ENCODE assay signal across 9 cellular contexts in genomic region chr1:1115136-1115829, GRCh38. TPM values are rescaled to one million over a fixed set of nuclear protein-coding genes. Genes with fewer than 3 reads are reported as not detected.
DNase-seq lines count a peak whose midpoint lies in the region; TF ChIP-seq lines count a peak whose summit lies in the region.
"Had no signal": no experiment of that assay in that cellular context is flagged by ENCODE, and none has a peak within 500 bp of the region (broad histone marks: within the 10 kb centered on the region; RNA-seq: fewer than 3 reads in every experiment).

No MANE protein-coding gene starts in this region.

- CTCF ChIA-PET in activated naive CD4-positive, alpha-beta T cell treated with anti-CD3 and anti-CD28 coated beads, Interleukin-2, amount 10 ng/mL, durations not matched to agents 7 days and 5 days (lab: Charles Lee), result no interaction called here
- CTCF ChIA-PET in MCF 10A (lab: Yijun Ruan, JAX), result no interaction called here

- H3K27me3 ChIP-seq in mesendoderm (ENCODE audit: insufficient read depth, low read length, poor library complexity) (no peaks in the 10 kb centered on the region), uterus (no peaks in the 10 kb centered on the region)

- peak overlapping the region; percentile 89 for H3K56ac ChIP-seq in mesendoderm (ENCODE audit: low read length)

- H3K9ac ChIP-seq in mesendoderm (ENCODE audit: low read length), result peak overlapping the region; percentile 79

- peak overlapping the region; percentile 79 for H3K4me2 ChIP-seq in mesendoderm (ENCODE audit: low read length)

- no peak overlapping the region for H2BK5ac ChIP-seq in mesendoderm (ENCODE audit: low read length)

- no peak overlapping the region for H3K23ac ChIP-seq in mesendoderm (ENCODE audit: low read length)

- intact Hi-C loops in MCF 10A (cut with micrococcal nuclease), result no loop called here
- intact Hi-C loops in uterus (cut with DNase I; ENCODE audit: low total_unique reads), result no loop called here

- H3K27ac ChIP-seq in mesendoderm (ENCODE audit: low read depth, low read length) (no peak overlapping the region), uterus (peak overlapping the region; percentile 75 to 76)

- no peak overlapping the region for H2AK5ac ChIP-seq in mesendoderm (ENCODE audit: low read length)

- H2BK120ac ChIP-seq in mesendoderm (ENCODE audit: low read depth, low read length), result no peak overlapping the region

- peak overlapping the region; percentile 87 for H3K27ac Mint-ChIP-seq in activated naive CD4-positive, alpha-beta T cell treated with anti-CD3 and anti-CD28 coated beads, Interleukin-2, amount 10 ng/mL, durations not matched to agents 7 days and 5 days
- peak overlapping the region; percentile 83 for H3K27ac Mint-ChIP-seq in MCF 10A (ENCODE audit: low read depth, unreplicated experiment)

- no peaks in the 10 kb centered on the region for H3K4me1 ChIP-seq in mesendoderm (ENCODE audit: control insufficient read depth, low read depth, low read length)
- H3K4me1 ChIP-seq in uterus, result peaks cover 0 to 6% of the 10 kb centered on the region in 2 donors

- H3K36me3 Mint-ChIP-seq in activated naive CD4-positive, alpha-beta T cell treated with anti-CD3 and anti-CD28 coated beads, Interleukin-2, amount 10 ng/mL, durations not matched to agents 7 days and 5 days, result peaks cover 37% of the 10 kb centered on the region
- peaks cover 21% of the 10 kb centered on the region for H3K36me3 Mint-ChIP-seq in MCF 10A (ENCODE audit: insufficient read depth, unreplicated experiment)

- H3K9me3 ChIP-seq in uterus, result no peaks in the 10 kb centered on the region

- peak overlapping the region; percentile 79 for H3K4ac ChIP-seq in mesendoderm (ENCODE audit: low read depth, low read length)

- peaks cover 16% of the 10 kb centered on the region for H3K9me3 Mint-ChIP-seq in activated naive CD4-positive, alpha-beta T cell treated with anti-CD3 and anti-CD28 coated beads, Interleukin-2, amount 10 ng/mL, durations not matched to agents 7 days and 5 days
- peaks cover 6% of the 10 kb centered on the region for H3K9me3 Mint-ChIP-seq in MCF 10A (ENCODE audit: unreplicated experiment)

- peak overlapping the region; percentile 85 for H3K4me3 Mint-ChIP-seq in activated naive CD4-positive, alpha-beta T cell treated with anti-CD3 and anti-CD28 coated beads, Interleukin-2, amount 10 ng/mL, durations not matched to agents 7 days and 5 days
- peak overlapping the region; percentile 83 for H3K4me3 Mint-ChIP-seq in MCF 10A (ENCODE audit: unreplicated experiment)

- H3K79me2 ChIP-seq in mesendoderm (ENCODE audit: control insufficient read depth, insufficient read depth, low read length), result no peaks in the 10 kb centered on the region

- peak overlapping the region; percentile 73 for H3K18ac ChIP-seq in mesendoderm (ENCODE audit: low read length)

- no peak overlapping the region for H4K8ac ChIP-seq in mesendoderm (ENCODE audit: low read depth, low read length)

- no peak overlapping the region for H4K5ac ChIP-seq in mesendoderm (ENCODE audit: low read length)

- POLR2A ChIA-PET in MCF 10A (lab: Yijun Ruan, JAX), result interaction anchor here (0.6 to 0.7 kb wide), 2 partner anchors 116 to 158 kb away, joined by 3 to 4 read pairs; partner anchors contain the start of gene UBE2J2

- no CpG with 5 or more reads among the region's 45 CpGs for WGBS in mesendoderm (ENCODE audit: extremely low coverage, insufficient coverage, low lambda C conversion rate)

- peaks cover 34% of the 10 kb centered on the region for H3K27me3 Mint-ChIP-seq in activated naive CD4-positive, alpha-beta T cell treated with anti-CD3 and anti-CD28 coated beads, Interleukin-2, amount 10 ng/mL, durations not matched to agents 7 days and 5 days
- H3K27me3 Mint-ChIP-seq in MCF 10A (ENCODE audit: insufficient read depth, unreplicated experiment), result no peaks in the 10 kb centered on the region

- peaks cover 5% of the 10 kb centered on the region for H3K79me1 ChIP-seq in mesendoderm (ENCODE audit: low read length)

- DNase-seq in activated naive CD4-positive, alpha-beta T cell treated with anti-CD3 and anti-CD28 coated beads, Interleukin-2, amount 10 ng/mL, durations not matched to agents 7 days and 5 days, result no peak
- DNase-seq in activated naive CD4-positive, alpha-beta T cell treated with anti-CD3 and anti-CD28 coated beads, Interleukin-2, amount 50 U/mL, for 16 hours, result no peak
- DNase-seq in MCF 10A (ENCODE audit: unreplicated experiment) (no peak), mesendoderm (no peak), uterus (no peak), NCI-H446 (lab: John Stamatoyannopoulos, UW) (no peak), NCI-H1092 (lab: John Stamatoyannopoulos, UW) (no peak), C1 segment of cervical spinal cord (lab: John Stamatoyannopoulos, UW) (no peak)

- no TSS peak for BruUV-seq in MCF 10A (replicated peaks; lab: Mats Ljungman, UMichigan)

- H3K36me3 ChIP-seq in mesendoderm (ENCODE audit: control insufficient read depth, insufficient read depth, low read length) (peaks cover 1% of the 10 kb centered on the region), uterus (no peaks in the 10 kb centered on the region)

- H3K4me3 ChIP-seq in mesendoderm (ENCODE audit: low read length) (peak overlapping the region; percentile 62), uterus (peak overlapping the region; percentile 59 to 65)

- H3K4me1 Mint-ChIP-seq in activated naive CD4-positive, alpha-beta T cell treated with anti-CD3 and anti-CD28 coated beads, Interleukin-2, amount 10 ng/mL, durations not matched to agents 7 days and 5 days, result peaks cover 17% of the 10 kb centered on the region
- no peaks in the 10 kb centered on the region for H3K4me1 Mint-ChIP-seq in MCF 10A (ENCODE audit: insufficient read depth, unreplicated experiment)

- TF ChIP-seq CTCF in MCF 10A (IDR thresholded peaks at IDR 0.05; ENCODE audit: unreplicated experiment) (no peak), uterus (IDR thresholded peaks at IDR 0.05) (no peak)

- H2BK15ac ChIP-seq in mesendoderm (replicated peaks; ENCODE audit: low read depth), result no peak overlapping the region

- TF ChIP-seq POLR2A in uterus (IDR thresholded peaks at IDR 0.05), result no peak

RNA-seq across cellular contexts. Expression of gene C1orf159, which starts 0.6 kb away (rescaled TPM):
- total RNA-seq in MCF 10A (2022) (15.7 and 18.6 TPM in 2 replicates), uterus (10 to 100 TPM in 3 of 4 donors, 1 to 10 TPM in 1; 4.9 to 20.0 (median 17.9) TPM)
- 7.0 TPM for polyA plus RNA-seq in mesendoderm (2013, experiment 1 of 2)
- 6.8 TPM for polyA plus RNA-seq in mesendoderm (2013, experiment 2 of 2)

RNA-seq across cellular contexts. Expression of gene RNF223, which starts 41.2 kb away (rescaled TPM):
- 0.30 and 0.37 TPM in 2 replicates for total RNA-seq in MCF 10A (2022)
- not detected for polyA plus RNA-seq in mesendoderm (2013, experiment 1 of 2)
- polyA plus RNA-seq in mesendoderm (2013, experiment 2 of 2), result not detected
- not detected for total RNA-seq in uterus
- total RNA-seq: RPMI7951 had no signal

RNA-seq across cellular contexts. Expression of gene TTLL10, which starts 58.4 kb away (rescaled TPM):
- total RNA-seq in MCF 10A (2022) (not detected in 2 replicates), uterus (under 1 TPM in 2 of 4 donors, not detected in 2; 0.35 to 0.51 TPM)
- 0.27 TPM for polyA plus RNA-seq in mesendoderm (2013, experiment 1 of 2)
- polyA plus RNA-seq in mesendoderm (2013, experiment 2 of 2), result 0.20 TPM
- total RNA-seq: RPMI7951 had no signal
